ENCODE assay signal across 8 cellular contexts in genomic region chr12:48198985-48199384, GRCh38. TPM values are rescaled to one million over a fixed set of nuclear protein-coding genes. Genes with fewer than 3 reads are reported as not detected.
DNase-seq lines count a peak whose midpoint lies in the region; ATAC-seq and TF ChIP-seq lines count a peak whose summit lies in the region.

No MANE protein-coding gene starts in this region.

- H3K9me3 ChIP-seq in thymus (ENCODE audit: control insufficient read depth), result no peaks in the 10 kb centered on the region

- H3K27me3 Mint-ChIP-seq in activated CD8-positive, alpha-beta memory T cell treated with anti-CD3 and anti-CD28 coated beads, Interleukin-2, amount 10 ng/mL, durations not matched to agents 7 days and 5 days, result peaks cover 14% of the 10 kb centered on the region

- DNase-seq in activated CD8-positive, alpha-beta memory T cell treated with anti-CD3 and anti-CD28 coated beads, Interleukin-2, amount 10 ng/mL, durations not matched to agents 7 days and 5 days, result no peak
- no peak for DNase-seq in activated CD8-positive, alpha-beta memory T cell treated with anti-CD3 and anti-CD28 coated beads, Interleukin-2, amount 50 U/mL, for 48 hours
- no peak for DNase-seq in astrocyte of the cerebellum (ENCODE audit: low read depth)
- no peak for DNase-seq in lower leg skin (ENCODE audit: low spot score in 2 of 2)
- no peak for DNase-seq in NCI-H510A (lab: John Stamatoyannopoulos, UW)
- no peak for DNase-seq in cerebellar nuclear complex (lab: John Stamatoyannopoulos, UW)

- H3K27me3 ChIP-seq in thymus (ENCODE audit: control insufficient read depth, insufficient read depth), result peaks cover 9% of the 10 kb centered on the region

- ATAC-seq in activated CD8-positive, alpha-beta memory T cell treated with anti-CD3 and anti-CD28 coated beads, Interleukin-2, amount 10 ng/mL, durations not matched to agents 7 days and 5 days, result no peak
- no peak for ATAC-seq in HG03280 (IDR thresholded peaks at IDR 0.05; ENCODE audit: unreplicated experiment)

- H3K36me3 ChIP-seq in thymus (ENCODE audit: control insufficient read depth, insufficient read depth), result no peaks in the 10 kb centered on the region

- H3K4me3 ChIP-seq in astrocyte of the cerebellum (ENCODE audit: low read depth, low read length) (peak overlapping the region; percentile 63), lower leg skin (ENCODE audit: low read depth, poor library complexity, severe bottlenecking) (peak overlapping the region; percentile 78), thymus (ENCODE audit: low read length) (peak overlapping the region; percentile 75)

- no peak for TF ChIP-seq POLR2A in lower leg skin (IDR thresholded peaks at IDR 0.05)

- in situ Hi-C loops in astrocyte of the cerebellum (cut with HindIII; ENCODE audit: low sequenced_read_pairs), result no loop called here

- CTCF ChIA-PET in activated CD8-positive, alpha-beta memory T cell treated with anti-CD3 and anti-CD28 coated beads, Interleukin-2, amount 10 ng/mL, durations not matched to agents 7 days and 5 days (lab: Charles Lee), result interaction anchor here (1.1 to 6.9 kb wide), 5 partner anchors 11 to 419 kb away, joined by 3 to 60 read pairs (median 17); partner anchors contain the start of genes ASB8, CCDC184 and ZNF641

- peak overlapping the region; percentile 84 for H3K4me3 Mint-ChIP-seq in activated CD8-positive, alpha-beta memory T cell treated with anti-CD3 and anti-CD28 coated beads, Interleukin-2, amount 10 ng/mL, durations not matched to agents 7 days and 5 days

- WGBS in lower leg skin, 2 donors, result 63 to 71% methylated on average over 10 of the region's 10 CpGs
- 70% methylated on average over 10 of the region's 10 CpGs for WGBS in thymus

- H3K9me3 Mint-ChIP-seq in activated CD8-positive, alpha-beta memory T cell treated with anti-CD3 and anti-CD28 coated beads, Interleukin-2, amount 10 ng/mL, durations not matched to agents 7 days and 5 days (ENCODE audit: low read depth), result peaks cover 5% of the 10 kb centered on the region

- peaks cover 27% of the 10 kb centered on the region for H3K36me3 Mint-ChIP-seq in activated CD8-positive, alpha-beta memory T cell treated with anti-CD3 and anti-CD28 coated beads, Interleukin-2, amount 10 ng/mL, durations not matched to agents 7 days and 5 days

- H3K27ac ChIP-seq in thymus (ENCODE audit: low read depth), result no peak overlapping the region

- H3K4me1 Mint-ChIP-seq in activated CD8-positive, alpha-beta memory T cell treated with anti-CD3 and anti-CD28 coated beads, Interleukin-2, amount 10 ng/mL, durations not matched to agents 7 days and 5 days, result peaks cover 35% of the 10 kb centered on the region

- peak overlapping the region; percentile 96 for H3K27ac Mint-ChIP-seq in activated CD8-positive, alpha-beta memory T cell treated with anti-CD3 and anti-CD28 coated beads, Interleukin-2, amount 10 ng/mL, durations not matched to agents 7 days and 5 days

- TF ChIP-seq CTCF in astrocyte of the cerebellum (IDR thresholded peaks at IDR 0.05; ENCODE audit: low read depth, low read length, missing control alignments) (no peak), lower leg skin (IDR thresholded peaks at IDR 0.05) (no peak)

- intact Hi-C loops in lower leg skin (cut with DNase I; ENCODE audit: low total_unique reads), result no loop called here

- peaks cover 17% of the 10 kb centered on the region for H3K4me1 ChIP-seq in thymus (ENCODE audit: control insufficient read depth, insufficient read depth, low read length)

RNA-seq across cellular contexts. Expression of gene OR10AD1, which starts 4.1 kb away (rescaled TPM):
- not detected for total RNA-seq in activated CD8-positive, alpha-beta memory T cell treated with anti-CD3 and anti-CD28 coated beads, Interleukin-2, amount 10 ng/mL, durations not matched to agents 7 days and 5 days
- total RNA-seq in lower leg skin, result not detected
- not detected for polyA plus RNA-seq in thymus

RNA-seq across cellular contexts. Expression of gene CCDC184, which starts 15.5 kb away (rescaled TPM):
- total RNA-seq in activated CD8-positive, alpha-beta memory T cell treated with anti-CD3 and anti-CD28 coated beads, Interleukin-2, amount 10 ng/mL, durations not matched to agents 7 days and 5 days, result under 1 TPM; 0.32 to 0.63 TPM
- under 1 TPM in 3 of 4 donors, not detected in 1; 0.13 to 0.36 (median 0.22) TPM for total RNA-seq in lower leg skin
- polyA plus RNA-seq in thymus, result 0.21 TPM

RNA-seq across cellular contexts. Expression of gene ASB8, which starts 41.7 kb away (rescaled TPM):
- 10 to 100 TPM; 40.2 to 43.1 TPM for total RNA-seq in activated CD8-positive, alpha-beta memory T cell treated with anti-CD3 and anti-CD28 coated beads, Interleukin-2, amount 10 ng/mL, durations not matched to agents 7 days and 5 days
- total RNA-seq in lower leg skin, result 10 to 100 TPM; 26.5 to 31.0 (median 27.9) TPM
- polyA plus RNA-seq in thymus, result 23.2 TPM
